10 cellular contexts compared by ENCODE assay signal in the genomic region with DNA sequence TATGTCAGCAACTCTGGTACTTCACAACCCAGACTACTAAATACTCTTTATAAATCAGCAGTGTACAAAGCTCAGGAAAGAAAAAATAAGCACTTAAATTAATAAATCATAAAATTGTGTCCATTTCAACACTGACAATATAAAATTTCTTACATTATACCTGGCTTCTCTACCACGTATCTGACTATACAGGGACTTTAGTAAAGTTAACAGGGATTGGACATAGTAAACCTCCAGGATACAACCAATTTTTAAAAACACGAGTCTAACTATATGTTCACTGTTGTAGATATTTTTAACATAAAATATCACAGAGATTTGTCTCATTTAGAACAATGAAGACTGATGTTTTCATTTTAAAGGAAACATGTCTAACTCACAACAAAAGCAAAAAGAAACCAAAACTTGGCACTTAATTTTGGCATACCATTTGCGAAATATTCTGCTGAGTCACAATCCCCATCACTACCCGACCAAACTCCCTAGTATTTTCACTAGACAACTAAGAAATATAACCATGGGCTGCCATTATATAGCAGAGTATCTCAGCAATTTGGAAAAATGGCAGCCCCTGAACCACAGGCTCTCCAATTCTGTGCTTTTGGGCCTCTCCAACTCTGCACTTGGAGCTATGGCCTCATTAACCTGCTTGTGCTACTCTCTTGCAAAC. TPM values are rescaled to one million over a fixed set of nuclear protein-coding genes. Genes with fewer than 3 reads are reported as not detected.
DNase-seq lines count a peak whose midpoint lies in the region; ATAC-seq and TF ChIP-seq lines count a peak whose summit lies in the region.
"Had no signal": no experiment of that assay in that cellular context is flagged by ENCODE, and none has a peak within 500 bp of the region (broad histone marks: within the 10 kb centered on the region; RNA-seq: fewer than 3 reads in every experiment).

No MANE protein-coding gene starts in this region.

- peak overlapping the region; percentile 91 for H3K27ac ChIP-seq in SK-N-MC
- no peak overlapping the region for H3K27ac ChIP-seq in stomach

- no peak for TF ChIP-seq CTCF in stomach (IDR thresholded peaks at IDR 0.05)

- H3K4me3 Mint-ChIP-seq in activated CD4-positive, alpha-beta T cell treated with anti-CD3 and anti-CD28 coated beads for 36 hours: peak overlapping the region; percentile 20

- ATAC-seq in activated CD4-positive, alpha-beta T cell treated with anti-CD3 and anti-CD28 coated beads for 36 hours: peak; percentile 51
- peak; percentile 57 for ATAC-seq in esophagus mucosa

- peaks cover 10% of the 10 kb centered on the region; the same call in 1 of the 2 replicates for H3K36me3 ChIP-seq in SK-N-MC (ENCODE audit: insufficient read depth, low read length)
- no peaks in the 10 kb centered on the region for H3K36me3 ChIP-seq in stomach
- H3K36me3 ChIP-seq: ovary had no signal

- peaks cover 9% of the 10 kb centered on the region for H3K36me3 Mint-ChIP-seq in activated CD4-positive, alpha-beta T cell treated with anti-CD3 and anti-CD28 coated beads for 36 hours (ENCODE audit: low read depth)

- H3K4me1 Mint-ChIP-seq in activated CD4-positive, alpha-beta T cell treated with anti-CD3 and anti-CD28 coated beads for 36 hours: peaks cover 27% of the 10 kb centered on the region

- TF ChIP-seq POLR2A in stomach (IDR thresholded peaks at IDR 0.05): no peak

- H3K9ac ChIP-seq in SK-N-MC (ENCODE audit: insufficient read length): peak overlapping the region; percentile 43

- no peak for DNase-seq in activated CD4-positive, alpha-beta T cell treated with anti-CD3 and anti-CD28 coated beads for 36 hours
- no peak for DNase-seq in activated CD4-positive, alpha-beta T cell treated with anti-CD3 and anti-CD28 coated beads, Interleukin-2, amount 50 U/mL, for 48 hours
- DNase-seq in SK-N-MC (ENCODE audit: low read depth, low spot score) (no peak), stromal cell of bone marrow (ENCODE audit: low read depth) (peak; percentile 62), SKM-1 (lab: John Stamatoyannopoulos, UW; ENCODE audit: unreplicated experiment) (no peak), stomach (no peak)
- DNase-seq in activated CD8-positive, alpha-beta memory T cell treated with anti-CD3 and anti-CD28 coated beads, Interleukin-2, amount 50 U/mL, for 4 hours: no peak
- DNase-seq: NK-92 treated with Interleukin-12 subunit alpha and Interleukin-12 subunit beta, amount 100 ng/mL, for 24 hours; ovary had no signal

- CTCF ChIA-PET in activated CD4-positive, alpha-beta T cell treated with anti-CD3 and anti-CD28 coated beads for 36 hours (lab: Charles Lee): no interaction called here

- H3K9me3 ChIP-seq in SK-N-MC (ENCODE audit: low read depth, low read length): no peaks in the 10 kb centered on the region
- H3K9me3 ChIP-seq in stomach: peaks cover 0 to 6% (median 0%) of the 10 kb centered on the region in 4 donors
- H3K9me3 ChIP-seq: ovary had no signal

- peaks cover 9% of the 10 kb centered on the region for H3K9me3 Mint-ChIP-seq in activated CD4-positive, alpha-beta T cell treated with anti-CD3 and anti-CD28 coated beads for 36 hours (ENCODE audit: low read depth)

- H3K4me1 ChIP-seq in stomach: no peaks in the 10 kb centered on the region

- WGBS in stomach, 5 donors: 58 to 69% (median 66%) methylated on average over 4 of the region's 4 CpGs

- no peak for TF ChIP-seq EP300 in stomach (IDR thresholded peaks at IDR 0.05)

- POLR2A ChIA-PET in activated CD4-positive, alpha-beta T cell treated with anti-CD3 and anti-CD28 coated beads for 36 hours (lab: Charles Lee): no interaction called here

- intact Hi-C loops in activated CD4-positive, alpha-beta T cell treated with anti-CD3 and anti-CD28 coated beads for 36 hours (cut with DNase I, micrococcal nuclease): no loop called here
- intact Hi-C loops in stomach (cut with DNase I; ENCODE audit: low total_unique reads): no loop called here

- H3K27me3 ChIP-seq in stomach: no peaks in the 10 kb centered on the region
- H3K27me3 ChIP-seq: ovary had no signal

- peak overlapping the region; percentile 82 for H3K27ac Mint-ChIP-seq in activated CD4-positive, alpha-beta T cell treated with anti-CD3 and anti-CD28 coated beads for 36 hours

- peak overlapping the region; percentile 61 for H3K4me3 ChIP-seq in SK-N-MC
- H3K4me3 ChIP-seq in stomach: no peak overlapping the region
- H3K4me3 ChIP-seq: ovary had no signal

- no peaks in the 10 kb centered on the region for H3K27me3 Mint-ChIP-seq in activated CD4-positive, alpha-beta T cell treated with anti-CD3 and anti-CD28 coated beads for 36 hours

RNA-seq across cellular contexts. Expression of a gene that starts 14.4 kb away (rescaled TPM):
- total RNA-seq in activated CD4-positive, alpha-beta T cell treated with anti-CD3 and anti-CD28 coated beads for 36 hours: 1 to 10 TPM; 6.1 to 9.1 TPM
- total RNA-seq in esophagus mucosa: 1.5 TPM
- total RNA-seq in stomach: 10 to 100 TPM in 1 of 5 donors, 1 to 10 TPM in 2, under 1 TPM in 1, not detected in 1; under 0.01 to 11.2 (median 2.8) TPM
- polyA plus RNA-seq in stomach: under 1 TPM; 0.25 to 0.35 (median 0.31) TPM
